Comparison of ENCODE assay signal across 18 cellular contexts in the genomic region with DNA sequence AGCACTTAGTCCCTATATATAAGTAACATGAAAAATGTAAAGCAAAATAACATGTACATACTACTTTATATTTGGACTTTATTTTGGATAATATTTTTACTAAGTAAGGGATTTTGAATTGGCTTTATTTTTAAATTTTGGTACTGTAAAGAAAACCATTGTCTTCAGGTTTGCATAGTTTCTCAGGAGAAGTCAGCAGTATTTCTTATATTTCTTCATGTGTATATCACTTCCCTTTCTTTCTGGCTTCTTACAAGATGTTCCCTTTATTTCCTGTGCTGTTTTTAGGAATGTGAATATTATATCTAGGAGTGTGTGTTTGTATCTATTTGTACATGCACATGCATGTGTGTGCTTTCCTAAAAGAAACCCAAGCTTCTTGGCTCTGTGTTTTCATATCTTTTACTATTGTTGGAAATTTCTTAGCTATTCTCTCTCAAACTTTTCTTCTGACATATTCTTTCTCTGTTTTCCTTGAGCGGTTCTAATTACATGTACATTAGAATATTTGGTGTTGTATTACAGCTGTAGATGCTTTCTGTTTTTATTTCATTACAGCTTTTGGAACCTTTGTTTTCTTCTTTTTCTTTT.
DNase-seq lines count a peak whose midpoint lies in the region; ATAC-seq and TF ChIP-seq lines count a peak whose summit lies in the region.
"Had no signal": no experiment of that assay in that cellular context is flagged by ENCODE, and none has a peak within 500 bp of the region (broad histone marks: within the 10 kb centered on the region; RNA-seq: fewer than 3 reads in every experiment).

No MANE protein-coding gene starts in this region.

- H3K4me1 Mint-ChIP-seq in GM23338, result no peaks in the 10 kb centered on the region
- no peaks in the 10 kb centered on the region for H3K4me1 Mint-ChIP-seq in CD4-positive, alpha-beta T cell (ENCODE audit: low read depth)
- H3K4me1 Mint-ChIP-seq: activated CD4-positive, alpha-beta T cell treated with anti-CD3 and anti-CD28 coated beads, Interleukin-2, amount 10 ng/mL, durations not matched to agents 7 days and 5 days; B cell; nephron progenitor cell had no signal

- CTCF ChIA-PET in CD4-positive, alpha-beta T cell (lab: Charles Lee), result no interaction called here

- TF ChIP-seq CTCF in GM23338 (conservative IDR thresholded peaks at IDR 0.05; ENCODE audit: low read depth in 2 of 2), result no peak
- TF ChIP-seq CTCF in CD4-positive, alpha-beta T cell (IDR thresholded peaks at IDR 0.05), result no peak

- peaks cover 9% of the 10 kb centered on the region for H3K36me3 ChIP-seq in GM23338 (ENCODE audit: insufficient read depth)
- H3K36me3 ChIP-seq: SJSA1, suprapubic skin had no signal

- H3K9me3 ChIP-seq in CD4-positive, alpha-beta T cell (ENCODE audit: control insufficient read depth, low read length), result no peaks in the 10 kb centered on the region

- DNase-seq in GM23338 (ENCODE audit: low spot score) (peak; percentile 27), Kasumi-1 (lab: John Stamatoyannopoulos, UW) (peak; percentile 51 to 77), SW480 (ENCODE audit: low spot score) (peak; percentile 2), fibroblast of peridontal ligament (ENCODE audit: extremely low read depth) (peak; percentile 19), substantia nigra (lab: John Stamatoyannopoulos, UW) (no peak), NCI-H82 treated with DMSO at 0.1 percent for 48 hours (lab: John Stamatoyannopoulos, UW; ENCODE audit: unreplicated experiment) (no peak)
- no peak for DNase-seq in CD4-positive, alpha-beta T cell
- DNase-seq: activated CD4-positive, alpha-beta T cell treated with anti-CD3 and anti-CD28 coated beads, Interleukin-2, amount 10 ng/mL, durations not matched to agents 7 days and 5 days; Caco-2; GDM1; NCI-H187 treated with DMSO at 0.1 percent for 48 hours; nephron progenitor cell; stimulated activated CD4-positive, alpha-beta T cell treated with anti-CD3 and anti-CD28 coated beads, Interleukin-4, amount 100 ng/mL, for 4 hours had no signal

- no peaks in the 10 kb centered on the region for H3K79me2 ChIP-seq in GM23338 (replicated peaks; ENCODE audit: insufficient read depth)

- no peak overlapping the region for H3K4me2 ChIP-seq in GM23338

- no peaks in the 10 kb centered on the region for H4K20me1 ChIP-seq in GM23338 (replicated peaks; ENCODE audit: insufficient read depth)

- no peaks in the 10 kb centered on the region for H3K4me1 ChIP-seq in GM23338 (ENCODE audit: insufficient read depth)
- H3K4me1 ChIP-seq: Caco-2, SJSA1, suprapubic skin had no signal

- no peak overlapping the region for H3K4me3 ChIP-seq in GM23338
- H3K4me3 ChIP-seq: SJSA1, skin epidermis, suprapubic skin had no signal

- peaks cover 37% of the 10 kb centered on the region for H3K9me3 Mint-ChIP-seq in GM23338
- peaks cover 10% of the 10 kb centered on the region for H3K9me3 Mint-ChIP-seq in CD4-positive, alpha-beta T cell

- no peak overlapping the region for H3K27ac Mint-ChIP-seq in GM23338
- no peak overlapping the region for H3K27ac Mint-ChIP-seq in CD4-positive, alpha-beta T cell
- H3K27ac Mint-ChIP-seq: activated CD4-positive, alpha-beta T cell treated with anti-CD3 and anti-CD28 coated beads, Interleukin-2, amount 10 ng/mL, durations not matched to agents 7 days and 5 days; B cell; nephron progenitor cell; progenitor cell of endocrine pancreas had no signal

- intact Hi-C loops in CD4-positive, alpha-beta T cell (cut with DNase I, micrococcal nuclease), result no loop called here

- H3F3A ChIP-seq in GM23338 (replicated peaks; ENCODE audit: low read depth), result no peaks in the 10 kb centered on the region

- H3K36me3 Mint-ChIP-seq in GM23338 (ENCODE audit: low read depth), result peaks cover 23% of the 10 kb centered on the region; the same call in 2 of the 3 replicates
- H3K36me3 Mint-ChIP-seq in CD4-positive, alpha-beta T cell (ENCODE audit: low read depth), result no peaks in the 10 kb centered on the region

- H2AFZ ChIP-seq in GM23338, result no peak overlapping the region

- no peaks in the 10 kb centered on the region for H3K27me3 ChIP-seq in GM23338 (ENCODE audit: insufficient read depth)
- H3K27me3 ChIP-seq in CD4-positive, alpha-beta T cell (ENCODE audit: control insufficient read depth, insufficient read depth, low read length), result no peaks in the 10 kb centered on the region
- H3K27me3 ChIP-seq: SJSA1, suprapubic skin had no signal

- peaks cover 3% of the 10 kb centered on the region for H3K27me3 Mint-ChIP-seq in GM23338 (ENCODE audit: insufficient read depth, low read depth, poor library complexity)
- H3K27me3 Mint-ChIP-seq in CD4-positive, alpha-beta T cell, result no peaks in the 10 kb centered on the region
- H3K27me3 Mint-ChIP-seq: activated CD4-positive, alpha-beta T cell treated with anti-CD3 and anti-CD28 coated beads, Interleukin-2, amount 10 ng/mL, durations not matched to agents 7 days and 5 days; B cell; progenitor cell of endocrine pancreas had no signal

- POLR2A ChIA-PET in CD4-positive, alpha-beta T cell (lab: Charles Lee), result no interaction called here

- no peaks in the 10 kb centered on the region; the same call in 1 of the 2 replicates for H3K9me2 ChIP-seq in GM23338 (ENCODE audit: insufficient read depth)

- H3K27ac ChIP-seq in GM23338 (ENCODE audit: low read depth) (no peak overlapping the region), substantia nigra (ENCODE audit: low read depth, low read length, poor library complexity, severe bottlenecking) (no peak overlapping the region)
- H3K27ac ChIP-seq in CD4-positive, alpha-beta T cell (ENCODE audit: low read depth, low read length), result no peak overlapping the region
- H3K27ac ChIP-seq: SJSA1, skin epidermis, suprapubic skin had no signal

- no peak for ATAC-seq in GM23338
- ATAC-seq in CD4-positive, alpha-beta T cell (ENCODE audit: poor library complexity), result no peak

- no peak overlapping the region for H3K4me3 Mint-ChIP-seq in GM23338
- no peak overlapping the region for H3K4me3 Mint-ChIP-seq in CD4-positive, alpha-beta T cell
- H3K4me3 Mint-ChIP-seq: activated CD4-positive, alpha-beta T cell treated with anti-CD3 and anti-CD28 coated beads, Interleukin-2, amount 10 ng/mL, durations not matched to agents 7 days and 5 days; B cell; nephron progenitor cell had no signal

TF ChIP-seq in GM23338, 12 proteins besides CTCF, POLR2A, EP300 and RAD21:
- no peak for TF ChIP-seq ZNF114 (CRISPR knock-in tag; IDR thresholded peaks at IDR 0.05)
- no peak for TF ChIP-seq JUNB (IDR thresholded peaks at IDR 0.05; ENCODE audit: unreplicated experiment)
- TF ChIP-seq NANOG (IDR thresholded peaks at IDR 0.05; ENCODE audit: borderline replicate concordance), result no peak
- no peak for TF ChIP-seq ZNF331 (CRISPR knock-in tag; IDR thresholded peaks at IDR 0.05; ENCODE audit: low read depth)
- no peak for TF ChIP-seq EZH2phosphoT487 (IDR thresholded peaks at IDR 0.05; ENCODE audit: unreplicated experiment)

Comparison
In these comparisons a context has a peak if more than half of its experiments do, and no peak if none do; other contexts are left out.
1. DNase-seq: peak in GM23338 (single experiment), Kasumi-1 (2 of 2), SW480 (single experiment) and fibroblast of peridontal ligament (single experiment); none in CD4-positive, alpha-beta T cell (0 of 10), substantia nigra (0 of 49) and NCI-H82 treated with DMSO at 0.1 percent for 48 hours (single experiment).